In the genomic region with DNA sequence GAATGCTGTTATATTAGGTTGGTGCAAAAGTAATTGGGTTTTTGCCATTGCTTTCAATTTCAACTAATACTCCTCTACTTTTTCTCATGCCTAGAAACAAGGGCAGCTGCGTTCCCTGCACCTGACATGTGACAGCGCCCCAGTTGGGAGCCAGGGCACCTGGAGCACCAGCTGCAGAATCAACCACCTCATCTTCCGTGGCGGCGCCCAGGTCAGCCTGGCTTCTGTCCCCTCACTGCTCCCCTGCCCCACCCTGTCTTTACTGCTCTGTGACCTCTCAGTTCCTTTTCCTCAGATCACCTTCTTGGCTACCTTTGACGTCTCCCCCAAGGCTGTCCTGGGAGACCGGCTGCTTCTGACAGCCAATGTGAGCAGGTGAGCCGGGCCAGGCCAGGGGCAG, we compare ENCODE assay signal across 25 cellular contexts. TPM values are rescaled to one million over a fixed set of nuclear protein-coding genes. Genes with fewer than 3 reads are reported as not detected.
"Had no signal": no experiment of that assay in that cellular context is flagged by ENCODE, and none has a peak within 500 bp of the region (broad histone marks: within the 10 kb centered on the region; RNA-seq: fewer than 3 reads in every experiment).

No MANE protein-coding gene starts in this region.

- H3K27ac Mint-ChIP-seq: activated B cell treated with CpG ODN at 0.5 μM for 24 hours; activated CD4-positive, alpha-beta T cell treated with anti-CD3 and anti-CD28 coated beads, Interleukin-2, amount 10 ng/mL, durations not matched to agents 24 days and 14 days; activated naive CD8-positive, alpha-beta T cell treated with anti-CD3 and anti-CD28 coated beads, Interleukin-2, amount 10 ng/mL, durations not matched to agents 7 days and 5 days had no signal

- H3K27me3 ChIP-seq: adrenal gland, breast epithelium had no signal

- FAIRE-seq: TTC549 had no signal

- H3K4me1 ChIP-seq: adrenal gland, breast epithelium had no signal

- H3K36me3 ChIP-seq: adrenal gland, breast epithelium had no signal

- H3K9me3 ChIP-seq: adrenal gland had no signal

- H3K4me3 ChIP-seq: adrenal gland, breast epithelium, PC-9 had no signal

- H2AFZ ChIP-seq: PC-9 had no signal

- ATAC-seq: T-helper 17 cell had no signal

- H3K4me3 Mint-ChIP-seq: activated B cell treated with CpG ODN at 0.5 μM for 24 hours; activated CD4-positive, alpha-beta T cell treated with anti-CD3 and anti-CD28 coated beads, Interleukin-2, amount 10 ng/mL, durations not matched to agents 24 days and 14 days; activated naive CD8-positive, alpha-beta T cell treated with anti-CD3 and anti-CD28 coated beads, Interleukin-2, amount 10 ng/mL, durations not matched to agents 7 days and 5 days; T-helper 17 cell had no signal

- H3K9me3 Mint-ChIP-seq: activated B cell treated with CpG ODN at 0.5 μM for 24 hours had no signal

- H3K4me2 ChIP-seq: PC-9 had no signal

- H3K4me1 Mint-ChIP-seq: T-helper 17 cell had no signal

- DNase-seq: activated B cell treated with CpG ODN at 0.5 μM for 24 hours; activated CD4-positive, alpha-beta T cell treated with anti-CD3 and anti-CD28 coated beads for 1 hour; activated CD4-positive, alpha-beta T cell treated with anti-CD3 and anti-CD28 coated beads, Interleukin-2, amount 10 ng/mL, durations not matched to agents 24 days and 14 days; activated CD4-positive, alpha-beta T cell treated with anti-CD3 and anti-CD28 coated beads, Interleukin-2, amount 50 U/mL, for 48 hours; activated CD8-positive, alpha-beta memory T cell treated with anti-CD3 and anti-CD28 coated beads for 24 hours; activated naive CD4-positive, alpha-beta T cell treated with anti-CD3 and anti-CD28 coated beads, Interleukin-2, amount 50 U/mL, for 16 hours; activated naive CD8-positive, alpha-beta T cell treated with anti-CD3 and anti-CD28 coated beads, Interleukin-2, amount 10 ng/mL, durations not matched to agents 7 days and 5 days; activated T-cell treated with anti-CD3 and anti-CD28 coated beads for 4 hours; activated T-cell treated with anti-CD3 and anti-CD28 coated beads, Interleukin-2, amount 50 U/mL, for 48 hours; adrenal gland; anterior cingulate cortex; caudate nucleus; Karpas-422; NCI-H1105 treated with DMSO at 0.1 percent for 48 hours; NCI-H1436 treated with DMSO at 0.1 percent for 48 hours; NCI-H187; NCI-H2081; NCI-H446; NCI-H524; PC-9; SIG-M5; T-helper 17 cell; T1000 had no signal

- H3K27ac ChIP-seq: adrenal gland, breast epithelium, PC-9 had no signal

RNA-seq across cellular contexts. Expression of gene ITGAD, which starts 16.4 kb away (rescaled TPM):
- total RNA-seq: activated CD4-positive, alpha-beta T cell treated with anti-CD3 and anti-CD28 coated beads, Interleukin-2, amount 10 ng/mL, durations not matched to agents 24 days and 14 days; PC-9; T-helper 17 cell had no signal

RNA-seq across cellular contexts. Expression of gene COX6A2, which starts 51.5 kb away (rescaled TPM):
- total RNA-seq: activated B cell treated with CpG ODN at 0.5 μM for 24 hours; activated CD4-positive, alpha-beta T cell treated with anti-CD3 and anti-CD28 coated beads, Interleukin-2, amount 10 ng/mL, durations not matched to agents 24 days and 14 days; activated naive CD8-positive, alpha-beta T cell treated with anti-CD3 and anti-CD28 coated beads, Interleukin-2, amount 10 ng/mL, durations not matched to agents 7 days and 5 days; adrenal gland; breast epithelium; PC-9; T-helper 17 cell had no signal
